ENCODE assay signal across 8 cellular contexts in the genomic region with DNA sequence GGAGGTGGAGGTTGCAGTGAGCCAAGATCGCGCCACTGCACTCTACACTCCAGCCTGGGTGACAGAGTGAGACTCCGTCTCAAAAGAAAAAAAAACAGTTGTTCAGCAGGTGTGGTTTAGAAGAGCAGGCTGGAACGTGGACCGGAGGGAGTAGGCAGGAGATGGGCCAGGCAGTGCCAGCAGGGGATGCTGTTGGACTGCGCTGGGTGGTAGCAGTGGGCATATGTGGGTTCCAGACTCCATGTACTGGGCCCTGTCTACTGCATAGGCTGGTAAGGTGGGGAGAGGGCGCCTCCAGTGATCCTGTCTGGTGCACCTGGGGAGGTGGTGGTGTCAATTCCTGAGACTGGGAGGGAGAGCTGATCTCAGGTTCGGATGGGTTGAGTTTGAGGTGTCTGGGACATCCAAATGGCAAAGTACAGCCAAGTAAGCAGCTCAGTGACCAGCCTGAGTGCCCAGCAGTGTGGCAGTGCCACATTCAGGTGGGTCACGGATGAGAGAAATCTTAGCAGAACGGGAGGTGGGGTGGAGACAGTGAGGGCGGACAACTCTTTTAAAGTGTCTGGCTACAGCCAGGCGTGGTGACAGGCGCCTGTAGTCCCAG. TPM values are rescaled to one million over a fixed set of nuclear protein-coding genes. Genes with fewer than 3 reads are reported as not detected.
DNase-seq lines count a peak whose midpoint lies in the region; ATAC-seq, FAIRE-seq and TF ChIP-seq lines count a peak whose summit lies in the region.

No MANE protein-coding gene starts in this region.

- H3K79me2 ChIP-seq in endothelial cell of umbilical vein (ENCODE audit: control insufficient read depth, insufficient read depth, low read length) = no peaks in the 10 kb centered on the region

- H3K4me3 ChIP-seq in MG63 = no peak overlapping the region
- no peak overlapping the region for H3K4me3 ChIP-seq in endothelial cell of umbilical vein (replicated peaks in 1 of 3; ENCODE audit: insufficient read depth in 1 of 3, low read depth in 1 of 3, low read length in 3 of 3)

- TF ChIP-seq CTCF in endothelial cell of umbilical vein (IDR thresholded peaks at IDR 0.05; ENCODE audit: extremely low read depth in 1 of 2, insufficient read depth in 1 of 2, low read depth in 1 of 2, low read length in 2 of 2) (peak; percentile 50 to 75), neural crest cell (conservative IDR thresholded peaks at IDR 0.05) (peak; percentile 50)

- intact Hi-C loops in endothelial cell of umbilical vein (cut with micrococcal nuclease) = loop anchor here (1.0 to 5.0 kb wide), 4 partner anchors 59 to 463 kb away; no protein-coding TSS in a partner anchor

- no peaks in the 10 kb centered on the region for H4K20me1 ChIP-seq in endothelial cell of umbilical vein (replicated peaks; ENCODE audit: control insufficient read depth, extremely low read depth, insufficient read depth, low read length)

- H3K4me1 ChIP-seq in endothelial cell of umbilical vein (ENCODE audit: control insufficient read depth, extremely low read depth, insufficient read depth, low read length) = peaks cover 3% of the 10 kb centered on the region

- dilution Hi-C loops in endothelial cell of umbilical vein (cut with MboI; ENCODE audit: extremely low pct_ligation_motif_present, low sequenced_read_pairs) = no loop called here

- H2AFZ ChIP-seq in endothelial cell of umbilical vein (ENCODE audit: low read depth, low read length) = no peak overlapping the region

- no peak for FAIRE-seq in endothelial cell of umbilical vein (lab: Jason Lieb, UNC)

- POLR2A ChIA-PET in endothelial cell of umbilical vein (lab: Charles Lee) = no interaction called here

- no peaks in the 10 kb centered on the region for H3K4me1 Mint-ChIP-seq in neural crest cell

- no TSS peak for BruUV-seq in endothelial cell of umbilical vein (replicated peaks; lab: Mats Ljungman, UMichigan)

- DNase-seq in GM03348 (ENCODE audit: low spot score) (peak; percentile 73), MG63 (peak; percentile 16), endothelial cell of umbilical vein (ENCODE audit: low read depth, low spot score) (peak; percentile 37), neural crest cell (ENCODE audit: low read depth, low spot score) (peak; percentile 21), NCI-H2107 treated with DMSO at 0.1 percent for 48 hours (lab: John Stamatoyannopoulos, UW; ENCODE audit: unreplicated experiment) (no peak)
- DNase-seq in activated CD4-positive, alpha-beta T cell treated with anti-CD3 and anti-CD28 coated beads, Interleukin-2, amount 50 U/mL, for 48 hours = peak; percentile 56 to 61

- no peaks in the 10 kb centered on the region for H3K27me3 Mint-ChIP-seq in neural crest cell (ENCODE audit: low read depth)

- H3K9ac ChIP-seq in endothelial cell of umbilical vein (replicated peaks; ENCODE audit: extremely low read depth, insufficient read depth, low read length) = no peak overlapping the region

- H3K9me3 ChIP-seq in MG63 (no peaks in the 10 kb centered on the region), endothelial cell of umbilical vein (replicated peaks; ENCODE audit: control insufficient read depth, insufficient read depth, low read length) (no peaks in the 10 kb centered on the region)

- H3K27ac Mint-ChIP-seq in neural crest cell (ENCODE audit: unreplicated experiment) = peak overlapping the region; percentile 22

- H3K36me3 ChIP-seq in MG63 (peaks cover 9% of the 10 kb centered on the region), endothelial cell of umbilical vein (ENCODE audit: control insufficient read depth in 2 of 2, extremely low read depth in 1 of 2, insufficient read depth in 2 of 2, low read length in 2 of 2) (no peaks in the 10 kb centered on the region)

- H3K4me3 Mint-ChIP-seq in neural crest cell = no peak overlapping the region

- no peak overlapping the region for H3K4me2 ChIP-seq in endothelial cell of umbilical vein (ENCODE audit: insufficient read depth, low read length)

- CTCF ChIA-PET in endothelial cell of umbilical vein (lab: Charles Lee) = interaction anchor here (0.6 to 1.8 kb wide), 7 partner anchors 8 to 463 kb away, joined by 3 to 8 read pairs (median 4); no protein-coding TSS in a partner anchor

- no peak overlapping the region for H3K27ac ChIP-seq in endothelial cell of umbilical vein (ENCODE audit: insufficient read depth, low read depth, low read length)

- ATAC-seq in HG03039 (IDR thresholded peaks at IDR 0.05; ENCODE audit: unreplicated experiment) = no peak
- ATAC-seq in GM18520 (IDR thresholded peaks at IDR 0.05; ENCODE audit: unreplicated experiment) = no peak

- TF ChIP-seq POLR2A in endothelial cell of umbilical vein (IDR thresholded peaks at IDR 0.05; ENCODE audit: low read depth, low read length) = no peak

- H3K36me3 Mint-ChIP-seq in neural crest cell (ENCODE audit: low read depth) = no peaks in the 10 kb centered on the region

- no peaks in the 10 kb centered on the region for H3K27me3 ChIP-seq in MG63
- no peaks in the 10 kb centered on the region for H3K27me3 ChIP-seq in endothelial cell of umbilical vein (ENCODE audit: control insufficient read depth in 2 of 2, insufficient read depth in 2 of 2, low read length in 2 of 2)

- H3K9me3 Mint-ChIP-seq in neural crest cell = no peaks in the 10 kb centered on the region

- no peaks in the 10 kb centered on the region for H3K9me1 ChIP-seq in endothelial cell of umbilical vein (replicated peaks; ENCODE audit: control insufficient read depth, extremely low read depth, insufficient read depth, low read length)

TF ChIP-seq in endothelial cell of umbilical vein, 7 proteins besides CTCF, POLR2A, EP300 and RAD21:
- TF ChIP-seq GATA2 (IDR thresholded peaks at IDR 0.05; ENCODE audit: insufficient read depth, insufficient read length, low read depth, low read length) = no peak
- TF ChIP-seq POLR2AphosphoS5 (IDR thresholded peaks at IDR 0.05; ENCODE audit: insufficient read depth, low read depth, low read length) = peak; percentile 35

RNA-seq across cellular contexts. Expression of gene SFXN4, which starts 25.9 kb away (rescaled TPM):
- total RNA-seq in MG63 (2014; rRNA removed; shearing (Covaris generic); ENCODE audit: low replicate concordance) = 24.4 and 28.6 TPM in 2 replicates
- total RNA-seq in endothelial cell of umbilical vein (14.5 and 17.1 TPM in 2 replicates), neural crest cell (17.2 and 19.9 TPM in 2 replicates)
- polyA plus RNA-seq in endothelial cell of umbilical vein = 8.9 and 11.1 TPM in 2 replicates
- 15.5 and 15.8 TPM in 2 replicates for polyA plus RNA-seq in endothelial cell of umbilical vein (2011; cell fraction: cytosol; rRNA removed)
- polyA plus RNA-seq in endothelial cell of umbilical vein (2011; cell fraction: nucleus; rRNA removed) = 22.7 and 26.7 TPM in 2 replicates
- 17.6 and 22.3 TPM in 2 replicates for polyA plus RNA-seq in endothelial cell of umbilical vein (2012)
- 5.6 and 11.2 TPM in 2 replicates for polyA minus RNA-seq in endothelial cell of umbilical vein
- polyA minus RNA-seq in endothelial cell of umbilical vein (2011; cell fraction: cytosol; rRNA and poly(A)+ RNA removed) = 24.1 TPM
- 4.6 and 6.7 TPM in 2 replicates for polyA minus RNA-seq in endothelial cell of umbilical vein (2011; cell fraction: nucleus; rRNA and poly(A)+ RNA removed)

RNA-seq across cellular contexts. Expression of gene DENND10, which starts 35.7 kb away (rescaled TPM):
- 24.4 and 34.0 TPM in 2 replicates for total RNA-seq in MG63 (2014; rRNA removed; shearing (Covaris generic); ENCODE audit: low replicate concordance)
- 50.1 and 54.3 TPM in 2 replicates for total RNA-seq in endothelial cell of umbilical vein
- polyA plus RNA-seq in endothelial cell of umbilical vein = 33.3 and 39.1 TPM in 2 replicates
- polyA plus RNA-seq in endothelial cell of umbilical vein (2011; cell fraction: cytosol; rRNA removed) = 50.2 and 50.4 TPM in 2 replicates
- polyA plus RNA-seq in endothelial cell of umbilical vein (2011; cell fraction: nucleus; rRNA removed) = 52.5 and 54.6 TPM in 2 replicates
- 51.0 and 60.3 TPM in 2 replicates for polyA plus RNA-seq in endothelial cell of umbilical vein (2012)
- polyA minus RNA-seq in endothelial cell of umbilical vein = 69.2 and 79.0 TPM in 2 replicates
- 11.4 TPM for polyA minus RNA-seq in endothelial cell of umbilical vein (2011; cell fraction: cytosol; rRNA and poly(A)+ RNA removed)
- polyA minus RNA-seq in endothelial cell of umbilical vein (2011; cell fraction: nucleus; rRNA and poly(A)+ RNA removed) = 16.6 and 19.5 TPM in 2 replicates
- total RNA-seq in neural crest cell = 48.1 and 49.3 TPM in 2 replicates

RNA-seq across cellular contexts. Expression of gene PRDX3, which starts 39.0 kb away (rescaled TPM):
- 203 and 261 TPM in 2 replicates for total RNA-seq in MG63 (2014; rRNA removed; shearing (Covaris generic); ENCODE audit: low replicate concordance)
- total RNA-seq in endothelial cell of umbilical vein (117 and 124 TPM in 2 replicates), neural crest cell (144 and 147 TPM in 2 replicates)
- polyA plus RNA-seq in endothelial cell of umbilical vein = 99.4 and 123 TPM in 2 replicates
- 168 and 181 TPM in 2 replicates for polyA plus RNA-seq in endothelial cell of umbilical vein (2011; cell fraction: cytosol; rRNA removed)
- 95.8 and 112 TPM in 2 replicates for polyA plus RNA-seq in endothelial cell of umbilical vein (2011; cell fraction: nucleus; rRNA removed)
- polyA plus RNA-seq in endothelial cell of umbilical vein (2012) = 146 and 198 TPM in 2 replicates
- 233 and 266 TPM in 2 replicates for polyA minus RNA-seq in endothelial cell of umbilical vein
- 118 TPM for polyA minus RNA-seq in endothelial cell of umbilical vein (2011; cell fraction: cytosol; rRNA and poly(A)+ RNA removed)
- 50.2 and 78.9 TPM in 2 replicates for polyA minus RNA-seq in endothelial cell of umbilical vein (2011; cell fraction: nucleus; rRNA and poly(A)+ RNA removed)

RNA-seq across cellular contexts. Expression of gene EIF3A, which starts 58.9 kb away (rescaled TPM):
- 31.1 and 54.9 TPM in 2 replicates for total RNA-seq in MG63 (2014; rRNA removed; shearing (Covaris generic); ENCODE audit: low replicate concordance)
- total RNA-seq in endothelial cell of umbilical vein = 149 and 159 TPM in 2 replicates
- polyA plus RNA-seq in endothelial cell of umbilical vein = 11.7 and 27.6 TPM in 2 replicates
- polyA plus RNA-seq in endothelial cell of umbilical vein (2011; cell fraction: cytosol; rRNA removed) = 37.3 and 40.8 TPM in 2 replicates
- 57.0 and 60.2 TPM in 2 replicates for polyA plus RNA-seq in endothelial cell of umbilical vein (2011; cell fraction: nucleus; rRNA removed)
- polyA plus RNA-seq in endothelial cell of umbilical vein (2012) = 135 and 150 TPM in 2 replicates
- polyA minus RNA-seq in endothelial cell of umbilical vein = 78.0 and 82.1 TPM in 2 replicates
- 60.1 TPM for polyA minus RNA-seq in endothelial cell of umbilical vein (2011; cell fraction: cytosol; rRNA and poly(A)+ RNA removed)
- polyA minus RNA-seq in endothelial cell of umbilical vein (2011; cell fraction: nucleus; rRNA and poly(A)+ RNA removed) = 80.1 and 122 TPM in 2 replicates
- 163 and 169 TPM in 2 replicates for total RNA-seq in neural crest cell
